In genomic region chr14:58200480-58200841, GRCh38 we compare ENCODE assay signal across 8 cellular contexts. TPM values are rescaled to one million over a fixed set of nuclear protein-coding genes. Genes with fewer than 3 reads are reported as not detected.
A peak's percentile ranks its signal among the peaks of the same experiment; 100 is the strongest.
DNase-seq lines count a peak whose midpoint lies in the region; ATAC-seq and TF ChIP-seq lines count a peak whose summit lies in the region.

No MANE protein-coding gene starts in this region.

- H3K27ac Mint-ChIP-seq in chondrocyte (ENCODE audit: unreplicated experiment): peak overlapping the region; percentile 97

- H3K4me3 Mint-ChIP-seq in chondrocyte (ENCODE audit: unreplicated experiment): peak overlapping the region; percentile 96

- peak overlapping the region; percentile 82 for H3K27ac ChIP-seq in 22Rv1
- peak overlapping the region; percentile 87 for H3K27ac ChIP-seq in HUES48 (ENCODE audit: low read depth, low read length)
- H3K27ac ChIP-seq in mucosa of rectum (ENCODE audit: low read depth in 2 of 2, low read length in 2 of 2): peak overlapping the region; percentile 92 to 93

- H3K9me3 ChIP-seq in HUES48 (ENCODE audit: control insufficient read depth, insufficient read depth, low read length) (no peaks in the 10 kb centered on the region), mucosa of rectum (ENCODE audit: control insufficient read depth in 2 of 2, low read length in 2 of 2) (no peaks in the 10 kb centered on the region)

- H3K36me3 ChIP-seq in HUES48 (ENCODE audit: control insufficient read depth, insufficient read depth, low read length): peaks cover 12% of the 10 kb centered on the region
- H3K36me3 ChIP-seq in mucosa of rectum (ENCODE audit: control insufficient read depth in 2 of 2, insufficient read depth in 2 of 2, low read length in 2 of 2): peaks cover 0 to 8% of the 10 kb centered on the region in 2 donors

- H3K4me3 ChIP-seq in HUES48 (ENCODE audit: low read depth, low read length) (peak overlapping the region; percentile 96), mucosa of rectum (ENCODE audit: low read length in 2 of 2) (peak overlapping the region; percentile 85 to 97)

- ATAC-seq in GM19438 (IDR thresholded peaks at IDR 0.05; ENCODE audit: low read depth, unreplicated experiment): peak; percentile 19

- no peak for TF ChIP-seq CTCF in 22Rv1 (IDR thresholded peaks at IDR 0.05)
- TF ChIP-seq CTCF in chondrocyte (IDR thresholded peaks at IDR 0.05): no peak

- DNase-seq in chondrocyte (ENCODE audit: low spot score) (no peak), NCI-H2081 (lab: John Stamatoyannopoulos, UW) (no peak), NCI-H1436 treated with DMSO at 0.1 percent for 48 hours (lab: John Stamatoyannopoulos, UW) (no peak), NK-92 (lab: John Stamatoyannopoulos, UW; ENCODE audit: unreplicated experiment) (no peak)

- H3K27me3 Mint-ChIP-seq in chondrocyte (ENCODE audit: low read depth): peaks cover 2% of the 10 kb centered on the region

- no peaks in the 10 kb centered on the region for H3K9me3 Mint-ChIP-seq in chondrocyte (ENCODE audit: low read depth)

- no peaks in the 10 kb centered on the region for H3K27me3 ChIP-seq in HUES48 (ENCODE audit: control insufficient read depth, insufficient read depth, low read length)
- H3K27me3 ChIP-seq in mucosa of rectum (ENCODE audit: control insufficient read depth in 2 of 2, insufficient read depth in 2 of 2, low read length in 2 of 2): no peaks in the 10 kb centered on the region

- H3K4me1 ChIP-seq in HUES48 (ENCODE audit: control insufficient read depth, insufficient read depth, low read length): no peaks in the 10 kb centered on the region; the same call in 1 of the 2 replicates
- H3K4me1 ChIP-seq in mucosa of rectum (ENCODE audit: control insufficient read depth in 2 of 2, insufficient read depth in 2 of 2, low read length in 2 of 2): peaks cover 10 to 15% of the 10 kb centered on the region in 2 donors

- H3K4me1 Mint-ChIP-seq in chondrocyte (ENCODE audit: low read depth): peaks cover 25% of the 10 kb centered on the region

- H3K36me3 Mint-ChIP-seq in chondrocyte (ENCODE audit: low read depth): peaks cover 1% of the 10 kb centered on the region

- H3K9ac ChIP-seq in HUES48 (ENCODE audit: low read depth, low read length) (peak overlapping the region; percentile 78), mucosa of rectum (ENCODE audit: low read depth in 1 of 2, low read length in 2 of 2) (peak overlapping the region; percentile 85 to 94)

RNA-seq across cellular contexts. Expression of gene ACTR10, which starts 0.5 kb away (rescaled TPM):
- 92.8 to 98.7 TPM (median 98.6 TPM) in 3 replicates for total RNA-seq in chondrocyte

RNA-seq across cellular contexts. Expression of gene PSMA3, which starts 44.2 kb away (rescaled TPM):
- 132 to 162 TPM (median 136 TPM) in 3 replicates for total RNA-seq in chondrocyte

RNA-seq across cellular contexts. Expression of gene ARMH4, which starts 48.4 kb away (rescaled TPM):
- 22.7 to 30.4 TPM (median 23.3 TPM) in 3 replicates for total RNA-seq in chondrocyte
